Comparison of ENCODE assay signal across 9 cellular contexts in the genomic region with DNA sequence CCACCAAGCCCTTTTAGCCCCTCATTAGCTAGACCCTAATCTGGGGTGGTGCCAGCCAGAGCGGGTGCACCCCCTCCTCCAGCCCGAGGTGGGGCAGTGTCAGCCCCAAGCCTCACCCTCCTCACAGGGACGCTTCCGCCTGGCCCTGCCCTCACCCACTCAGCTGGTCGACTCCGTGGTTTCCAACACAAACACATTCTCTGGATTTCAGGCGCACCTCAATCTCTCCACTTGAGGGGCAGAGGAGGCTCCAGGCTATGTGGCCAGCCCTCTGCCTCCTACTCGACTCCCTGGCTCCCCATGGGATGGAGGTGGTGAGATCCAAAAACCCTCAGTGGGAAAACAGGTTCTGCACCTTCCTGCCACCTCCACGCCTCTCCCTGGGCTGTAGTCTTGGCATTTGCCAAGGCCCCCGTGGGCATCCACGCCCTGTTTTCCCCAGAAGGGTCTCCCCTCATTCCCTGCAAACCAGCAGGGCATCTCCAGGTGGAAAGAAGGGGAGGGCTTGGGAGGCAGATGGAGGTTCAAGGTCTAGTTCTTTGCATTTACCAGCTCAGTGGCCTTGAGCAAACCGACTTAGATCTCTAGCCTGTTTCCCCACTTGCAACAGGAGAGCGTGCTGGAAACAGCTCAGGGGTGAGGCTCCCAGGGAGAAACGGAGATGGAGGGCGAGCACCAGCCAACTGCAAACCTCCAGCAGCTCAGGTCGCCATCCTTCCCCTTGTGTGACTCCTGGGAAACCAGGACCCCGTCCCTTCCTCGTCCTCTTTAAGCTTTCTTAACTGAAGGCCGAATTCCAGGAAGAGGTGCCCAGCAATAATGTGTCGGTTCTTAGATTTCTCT. TPM values are rescaled to one million over a fixed set of nuclear protein-coding genes. Genes with fewer than 3 reads are reported as not detected.
DNase-seq lines count a peak whose midpoint lies in the region; ATAC-seq and TF ChIP-seq lines count a peak whose summit lies in the region.
"Had no signal": no experiment of that assay in that cellular context is flagged by ENCODE, and none has a peak within 500 bp of the region (broad histone marks: within the 10 kb centered on the region; RNA-seq: fewer than 3 reads in every experiment).

No MANE protein-coding gene starts in this region.

- H3K36me3 Mint-ChIP-seq in nephron (ENCODE audit: low read depth): no peaks in the 10 kb centered on the region

- peaks cover 13 to 20% of the 10 kb centered on the region in 2 donors for H3K4me1 ChIP-seq in esophagus (ENCODE audit: control insufficient read depth in 2 of 2, insufficient read depth in 2 of 2, low read length in 1 of 2)
- H3K4me1 ChIP-seq in vagina: peaks cover 46% of the 10 kb centered on the region
- H3K4me1 ChIP-seq in HAP-1: peaks cover 5% of the 10 kb centered on the region

- WGBS in esophagus, 2 donors: 23 to 29% methylated on average over 20 of the region's 20 CpGs

- in situ Hi-C loops in HAP-1 (cut with MboI; ENCODE audit: low sequenced_read_pairs): no loop called here

- peaks cover 12% of the 10 kb centered on the region for H3K27me3 Mint-ChIP-seq in nephron (ENCODE audit: low read depth)

- peaks cover 65% of the 10 kb centered on the region for H3K4me1 Mint-ChIP-seq in nephron

- no peaks in the 10 kb centered on the region for H3K9me3 Mint-ChIP-seq in nephron

- no peaks in the 10 kb centered on the region for H3K36me3 ChIP-seq in esophagus (ENCODE audit: control insufficient read depth in 2 of 2, insufficient read depth in 2 of 2, low read length in 1 of 2)
- no peaks in the 10 kb centered on the region for H3K36me3 ChIP-seq in vagina
- no peaks in the 10 kb centered on the region for H3K36me3 ChIP-seq in HAP-1 (replicated peaks)

- H3K4me3 ChIP-seq in esophagus (ENCODE audit: low read depth in 1 of 2, low read length in 2 of 2): peak overlapping the region; percentile 75 to 96
- H3K4me3 ChIP-seq in vagina: peak overlapping the region; percentile 80 to 95
- no peak overlapping the region; the same call in 1 of the 2 replicates for H3K4me3 ChIP-seq in HAP-1

- H3K27ac ChIP-seq in esophagus (ENCODE audit: low read depth in 2 of 2, low read length in 1 of 2) (peak overlapping the region; percentile 94 to 98), vagina (peak overlapping the region; percentile 98)

- intact Hi-C loops in Right ventricle myocardium inferior (cut with DNase I) (loop anchor here (5.0 kb wide), 3 partner anchors 159 to 359 kb away; no protein-coding TSS in a partner anchor), cardiac septum (cut with DNase I) (loop anchor here (5.0 to 10.0 kb wide), 3 partner anchors 56 to 346 kb away; no protein-coding TSS in a partner anchor), vagina (cut with DNase I) (no loop called here)

- H3K9me3 ChIP-seq in esophagus (ENCODE audit: control insufficient read depth in 2 of 2, insufficient read depth in 1 of 2, low read depth in 1 of 2, low read length in 1 of 2): no peaks in the 10 kb centered on the region
- H3K9me3 ChIP-seq in vagina: no peaks in the 10 kb centered on the region
- no peaks in the 10 kb centered on the region for H3K9me3 ChIP-seq in HAP-1

- no peaks in the 10 kb centered on the region for H3K27me3 ChIP-seq in esophagus (ENCODE audit: control insufficient read depth in 1 of 2, insufficient read depth in 2 of 2, low read length in 2 of 2)
- H3K27me3 ChIP-seq in vagina: no peaks in the 10 kb centered on the region
- no peaks in the 10 kb centered on the region for H3K27me3 ChIP-seq in HAP-1 (ENCODE audit: low read depth)

- H3K4me3 Mint-ChIP-seq in nephron: peak overlapping the region; percentile 80 to 95 (median 86)

- peak; percentile 26 for ATAC-seq in Right ventricle myocardium inferior

- DNase-seq in Right ventricle myocardium inferior (ENCODE audit: missing footprints) (no peak), cardiac septum (ENCODE audit: low spot score) (no peak), vagina (ENCODE audit: extremely low spot score in 2 of 2) (no peak), AG20443 (ENCODE audit: low spot score) (no peak), HAP-1 (ENCODE audit: low spot score in 2 of 2) (no peak), AG08395 (ENCODE audit: low spot score) (no peak)
- DNase-seq: ACHN had no signal

- no peak for TF ChIP-seq POLR2A in vagina (IDR thresholded peaks at IDR 0.05)

- TF ChIP-seq CTCF in nephron (IDR thresholded peaks at IDR 0.05; ENCODE audit: unreplicated experiment in 3 of 3) (no peak), vagina (IDR thresholded peaks at IDR 0.05) (no peak)

- peak overlapping the region in 2 of 3 experiments; percentile 61 to 62 for H3K27ac Mint-ChIP-seq in nephron

RNA-seq across cellular contexts. Expression of a gene that starts 1.7 kb away (rescaled TPM):
- 110 TPM for total RNA-seq in Right ventricle myocardium inferior
- 51.1 TPM for total RNA-seq in cardiac septum
- 10 to 100 TPM; 68.6 to 90.9 TPM for polyA plus RNA-seq in esophagus
- 70.7 TPM for total RNA-seq in vagina
